Comparison of ENCODE assay signal across 8 cellular contexts in the genomic region with DNA sequence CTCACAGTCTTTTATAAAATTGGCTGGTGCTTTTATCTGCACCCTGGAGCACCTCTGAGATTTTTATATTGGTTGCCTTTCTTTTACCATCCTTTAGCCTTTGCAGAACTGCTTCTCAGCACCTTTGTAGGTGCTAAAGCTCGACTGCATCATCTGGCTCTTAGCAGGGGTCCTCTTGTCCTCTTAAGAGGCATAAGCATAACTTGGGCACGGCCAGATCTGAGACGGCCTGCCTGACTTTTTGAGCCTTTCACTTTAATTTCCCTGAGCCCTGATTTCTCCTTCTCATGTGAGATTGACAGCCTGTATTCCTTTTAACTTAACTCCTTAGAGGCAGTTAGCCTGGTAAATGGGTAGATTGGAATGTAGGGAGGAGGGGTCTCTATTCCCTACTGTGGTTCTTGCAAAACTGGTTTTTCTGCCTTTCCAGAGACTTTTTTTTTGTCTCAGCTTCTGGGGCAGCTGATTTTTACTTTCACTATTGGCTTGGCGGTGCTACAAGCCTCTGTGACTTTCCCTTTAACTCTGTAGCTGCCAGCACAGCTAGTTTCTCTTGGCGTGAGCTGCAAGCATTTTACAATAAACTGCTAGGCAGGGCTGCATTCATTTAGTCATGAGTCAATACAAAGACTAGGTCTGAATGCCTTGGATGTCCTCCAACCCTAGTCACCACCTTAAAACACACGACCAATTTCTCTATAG.
DNase-seq lines count a peak whose midpoint lies in the region; ATAC-seq and TF ChIP-seq lines count a peak whose summit lies in the region.

No MANE protein-coding gene starts in this region.

- peaks cover 32% of the 10 kb centered on the region for H3K9me3 Mint-ChIP-seq in activated naive CD4-positive, alpha-beta T cell treated with anti-CD3 and anti-CD28 coated beads, Interleukin-2, amount 10 ng/mL, durations not matched to agents 7 days and 5 days

- peaks cover 8% of the 10 kb centered on the region for H3K36me3 Mint-ChIP-seq in activated naive CD4-positive, alpha-beta T cell treated with anti-CD3 and anti-CD28 coated beads, Interleukin-2, amount 10 ng/mL, durations not matched to agents 7 days and 5 days

- H3K36me3 ChIP-seq in brain microvascular endothelial cell (replicated peaks) = no peaks in the 10 kb centered on the region
- H3K36me3 ChIP-seq in subcutaneous abdominal adipose tissue (ENCODE audit: control insufficient read depth in 5 of 5, insufficient read depth in 5 of 5, low read length in 5 of 5) = no peaks in the 10 kb centered on the region

- H3K27ac ChIP-seq in brain microvascular endothelial cell (no peak overlapping the region), subcutaneous abdominal adipose tissue (ENCODE audit: low read depth, low read length) (peak overlapping the region; percentile 70)

- peaks cover 2 to 21% (median 20%) of the 10 kb centered on the region in 5 donors for H3K4me1 ChIP-seq in subcutaneous abdominal adipose tissue (ENCODE audit: control insufficient read depth in 5 of 5, insufficient read depth in 5 of 5, low read length in 5 of 5)

- peaks cover 0 to 21% (median 12%) of the 10 kb centered on the region in 5 donors for H3K9me3 ChIP-seq in subcutaneous abdominal adipose tissue (ENCODE audit: control insufficient read depth in 5 of 5, low read length in 5 of 5)

- H3K9ac ChIP-seq in subcutaneous abdominal adipose tissue (ENCODE audit: low read length in 5 of 5) = peak overlapping the region; percentile 60 to 89 (median 75)

- no peak for TF ChIP-seq CTCF in brain microvascular endothelial cell (IDR thresholded peaks at IDR 0.05; ENCODE audit: low read depth, low read length, missing control alignments)
- TF ChIP-seq CTCF in GM10248 (IDR thresholded peaks at IDR 0.05; ENCODE audit: control extremely low read depth, extremely low read depth, low read depth, missing control alignments) = no peak

- in situ Hi-C loops in brain microvascular endothelial cell (cut with HindIII; ENCODE audit: low pct_ligation_motif_present, low sequenced_read_pairs) = no loop called here

- POLR2A ChIA-PET in GM10248 (lab: Yijun Ruan, JAX) = no interaction called here

- peak; percentile 59 for DNase-seq in activated naive CD4-positive, alpha-beta T cell treated with anti-CD3 and anti-CD28 coated beads, Interleukin-2, amount 10 ng/mL, durations not matched to agents 7 days and 5 days
- DNase-seq in activated naive CD4-positive, alpha-beta T cell treated with Interleukin-2 at 50 U/mL for 16 hours = no peak
- DNase-seq in NCI-H526 (lab: John Stamatoyannopoulos, UW) (peak; percentile 56 to 75), brain microvascular endothelial cell (peak; percentile 42), kidney glomerular epithelial cell (lab: John Stamatoyannopoulos, UW) (peak; percentile 25), GM10248 (ENCODE audit: extremely low spot score) (no peak)

- H3K4me1 Mint-ChIP-seq in activated naive CD4-positive, alpha-beta T cell treated with anti-CD3 and anti-CD28 coated beads, Interleukin-2, amount 10 ng/mL, durations not matched to agents 7 days and 5 days = peaks cover 29% of the 10 kb centered on the region

- H3K27me3 ChIP-seq in brain microvascular endothelial cell (replicated peaks) (no peaks in the 10 kb centered on the region), subcutaneous abdominal adipose tissue (ENCODE audit: control insufficient read depth in 5 of 5, insufficient read depth in 4 of 5, low read length in 5 of 5) (no peaks in the 10 kb centered on the region)

- peak; percentile 69 for ATAC-seq in HG02885 (IDR thresholded peaks at IDR 0.05; ENCODE audit: poor library complexity, unreplicated experiment)

- CTCF ChIA-PET in activated naive CD4-positive, alpha-beta T cell treated with anti-CD3 and anti-CD28 coated beads, Interleukin-2, amount 10 ng/mL, durations not matched to agents 7 days and 5 days (lab: Charles Lee) = interaction anchor here (0.9 kb wide), 1 partner anchor 34 kb away, joined by 3 read pairs; no protein-coding TSS in a partner anchor
- CTCF ChIA-PET in GM10248 (lab: Yijun Ruan, JAX) = interaction anchor here (0.8 to 2.6 kb wide), 4 partner anchors 16 to 1094 kb away, joined by 3 to 14 read pairs (median 6); a partner anchor contains a TSS

- peak overlapping the region; percentile 29 for H3K4me3 ChIP-seq in brain microvascular endothelial cell (ENCODE audit: low read depth, low read length)
- H3K4me3 ChIP-seq in subcutaneous abdominal adipose tissue (ENCODE audit: low read depth in 1 of 5, low read length in 5 of 5) = peak overlapping the region; percentile 71 to 94 (median 81)

- peaks cover 5% of the 10 kb centered on the region for H3K27me3 Mint-ChIP-seq in activated naive CD4-positive, alpha-beta T cell treated with anti-CD3 and anti-CD28 coated beads, Interleukin-2, amount 10 ng/mL, durations not matched to agents 7 days and 5 days

- H3K4me3 Mint-ChIP-seq in activated naive CD4-positive, alpha-beta T cell treated with anti-CD3 and anti-CD28 coated beads, Interleukin-2, amount 10 ng/mL, durations not matched to agents 7 days and 5 days = peak overlapping the region; percentile 84

- peak overlapping the region; percentile 98 for H3K27ac Mint-ChIP-seq in activated naive CD4-positive, alpha-beta T cell treated with anti-CD3 and anti-CD28 coated beads, Interleukin-2, amount 10 ng/mL, durations not matched to agents 7 days and 5 days

Comparison
In these comparisons a context has a peak if more than half of its experiments do, and no peak if none do; other contexts are left out.
1. DNase-seq: peak in activated naive CD4-positive, alpha-beta T cell treated with anti-CD3 and anti-CD28 coated beads, Interleukin-2, amount 10 ng/mL, durations not matched to agents 7 days and 5 days (single experiment), NCI-H526 (2 of 2), brain microvascular endothelial cell (single experiment) and kidney glomerular epithelial cell (single experiment); none in activated naive CD4-positive, alpha-beta T cell treated with Interleukin-2 at 50 U/mL for 16 hours (single experiment) and GM10248 (single experiment).